Comparison of ENCODE assay signal across 11 cellular contexts in genomic region chr7:107526672-107527071, GRCh38. TPM values are rescaled to one million over a fixed set of nuclear protein-coding genes. Genes with fewer than 3 reads are reported as not detected.
"Had no signal": no experiment of that assay in that cellular context is flagged by ENCODE, and none has a peak within 500 bp of the region (broad histone marks: within the 10 kb centered on the region; RNA-seq: fewer than 3 reads in every experiment).

No MANE protein-coding gene starts in this region.

- H3K9ac ChIP-seq: GM23248, KMS-11 had no signal

- DNase-seq: GM23248, GOT3, H9, HCEC 1CT, KBM-7 had no signal

- H3K4me3 Mint-ChIP-seq: H9, IgD-negative memory B cell had no signal

- H3K4me3 ChIP-seq: GM23248 had no signal

- H3K27ac Mint-ChIP-seq: H9 had no signal

- H3K27me3 Mint-ChIP-seq: IgD-negative memory B cell had no signal

- H2AFZ ChIP-seq: GM23248 had no signal

- ATAC-seq: HepG2 had no signal

- H3K27ac ChIP-seq: GM23248, HL-60, KMS-11 had no signal

- H3K4me2 ChIP-seq: KMS-11 had no signal

RNA-seq across cellular contexts. Expression of gene GPR22, which starts 56.8 kb away (rescaled TPM):
- total RNA-seq: GM23248, H4, H9, HepG2, HT1080 had no signal
- polyA plus RNA-seq: HepG2, IgD-negative memory B cell had no signal
